In the genomic region with DNA sequence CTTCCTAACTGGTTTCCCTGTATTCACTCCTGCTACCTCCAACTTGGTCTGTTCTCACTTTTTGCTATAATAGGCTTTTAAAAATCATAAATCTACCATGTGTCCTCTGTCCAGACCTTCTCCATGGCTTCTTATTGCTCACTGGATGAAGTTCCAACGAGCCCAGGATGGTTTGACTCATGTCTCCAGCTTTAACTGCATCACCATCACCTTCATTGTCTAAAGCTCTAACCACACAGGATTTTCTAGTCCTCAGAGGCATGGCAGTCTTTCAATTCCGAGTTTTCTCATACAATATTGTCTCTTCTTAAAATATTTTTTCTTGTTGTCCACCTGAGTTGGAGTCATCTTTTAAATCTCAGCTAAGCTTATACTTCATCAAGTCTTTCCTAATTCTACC, we compare ENCODE assay signal across 21 cellular contexts.
DNase-seq lines count a peak whose midpoint lies in the region; ATAC-seq and TF ChIP-seq lines count a peak whose summit lies in the region.
"Had no signal": no experiment of that assay in that cellular context is flagged by ENCODE, and none has a peak within 500 bp of the region (broad histone marks: within the 10 kb centered on the region; RNA-seq: fewer than 3 reads in every experiment).

No MANE protein-coding gene starts in this region.

- H3K4me1 Mint-ChIP-seq in activated naive CD4-positive, alpha-beta T cell treated with anti-CD3 and anti-CD28 coated beads, Interleukin-2, amount 50 U/mL, for 24 hours, result peaks cover 69% of the 10 kb centered on the region
- H3K4me1 Mint-ChIP-seq: GM23338 had no signal

- no peaks in the 10 kb centered on the region for H3K9me3 ChIP-seq in Loucy (ENCODE audit: insufficient read depth, low read depth, low read length)
- H3K9me3 ChIP-seq: BLaER1, Caco-2 had no signal

- H3K4me1 ChIP-seq in Loucy (ENCODE audit: insufficient read depth, low read length, poor library complexity, severe bottlenecking), result peaks cover 18% of the 10 kb centered on the region
- H3K4me1 ChIP-seq: Caco-2 had no signal

- H4K20me1 ChIP-seq in Loucy (ENCODE audit: insufficient read depth, low read length, poor library complexity, severe bottlenecking), result no peaks in the 10 kb centered on the region
- H4K20me1 ChIP-seq: BLaER1 had no signal

- H3K4me3 ChIP-seq in Loucy (ENCODE audit: low read length, poor library complexity, severe bottlenecking), result no peak overlapping the region
- H3K4me3 ChIP-seq in epithelial cell of esophagus (ENCODE audit: low read length), result no peak overlapping the region
- H3K4me3 ChIP-seq: BLaER1, GM23338, PC-9 had no signal

- peak overlapping the region; percentile 73 for H3K27ac Mint-ChIP-seq in activated naive CD4-positive, alpha-beta T cell treated with anti-CD3 and anti-CD28 coated beads, Interleukin-2, amount 50 U/mL, for 24 hours
- H3K27ac Mint-ChIP-seq: GM23338, H9 had no signal

- H3K4me2 ChIP-seq in Loucy (ENCODE audit: low read depth, low read length, poor library complexity, severe bottlenecking), result no peak overlapping the region
- H3K4me2 ChIP-seq: GM23338, PC-9 had no signal

- H3K9me3 Mint-ChIP-seq in activated naive CD4-positive, alpha-beta T cell treated with anti-CD3 and anti-CD28 coated beads, Interleukin-2, amount 50 U/mL, for 24 hours, result no peaks in the 10 kb centered on the region
- H3K9me3 Mint-ChIP-seq: GM23338 had no signal

- no peaks in the 10 kb centered on the region for H3K79me2 ChIP-seq in Loucy (ENCODE audit: insufficient read depth, low read length)

- H3K27me3 ChIP-seq in Loucy (ENCODE audit: insufficient read depth, low read length, poor library complexity, severe bottlenecking), result no peaks in the 10 kb centered on the region
- H3K27me3 ChIP-seq: BLaER1 had no signal

- no peaks in the 10 kb centered on the region for H3K27me3 Mint-ChIP-seq in activated naive CD4-positive, alpha-beta T cell treated with anti-CD3 and anti-CD28 coated beads, Interleukin-2, amount 50 U/mL, for 24 hours

- no peak for DNase-seq in activated naive CD4-positive, alpha-beta T cell treated with anti-CD3 and anti-CD28 coated beads, Interleukin-2, amount 50 U/mL, for 16 hours
- peak; percentile 62 for DNase-seq in epithelial cell of esophagus (ENCODE audit: low read depth)
- DNase-seq in NCI-H510A treated with DMSO at 0.1 percent for 48 hours (lab: John Stamatoyannopoulos, UW), result no peak
- DNase-seq in SIG-M5 treated with dmso at 0.1 percent for 504 hours (lab: John Stamatoyannopoulos, UW; ENCODE audit: unreplicated experiment), result no peak
- DNase-seq: Caco-2; CD8-positive, alpha-beta T cell; H9; NCI-H1105; NCI-H1436 treated with DMSO at 0.1 percent for 48 hours; NCI-H187 treated with DMSO at 0.1 percent for 48 hours; NCI-H2171 treated with DMSO at 0.1 percent for 48 hours; NCI-H345; NCI-H524; PC-9 had no signal

- no peak overlapping the region for H3K9ac ChIP-seq in Loucy (ENCODE audit: low read depth, low read length, poor library complexity, severe bottlenecking)
- H3K9ac ChIP-seq: BLaER1 had no signal

- TF ChIP-seq CTCF in Loucy (conservative IDR thresholded peaks at IDR 0.05; ENCODE audit: low read length), result no peak
- no peak for TF ChIP-seq CTCF in epithelial cell of esophagus (IDR thresholded peaks at IDR 0.05; ENCODE audit: insufficient read depth, low read depth, low read length, missing control alignments)

- H3K4me3 Mint-ChIP-seq in activated naive CD4-positive, alpha-beta T cell treated with anti-CD3 and anti-CD28 coated beads, Interleukin-2, amount 50 U/mL, for 24 hours, result no peak overlapping the region
- H3K4me3 Mint-ChIP-seq: CD8-positive, alpha-beta T cell; GM23338; H9 had no signal

- H3F3A ChIP-seq in Loucy (ENCODE audit: low read depth), result no peaks in the 10 kb centered on the region

- H3K9me2 ChIP-seq in Loucy (replicated peaks; ENCODE audit: low read depth, low read length), result no peaks in the 10 kb centered on the region

- peaks cover 8% of the 10 kb centered on the region for H3K36me3 Mint-ChIP-seq in activated naive CD4-positive, alpha-beta T cell treated with anti-CD3 and anti-CD28 coated beads, Interleukin-2, amount 50 U/mL, for 24 hours

- H2AFZ ChIP-seq in Loucy (ENCODE audit: low read length), result 0 out of 2 replicates have a peak overlapping the region, but pooled peaks have one; percentile 14
- H2AFZ ChIP-seq: GM23338, PC-9 had no signal

- H3K36me3 ChIP-seq in Loucy (ENCODE audit: insufficient read depth, low read length), result no peaks in the 10 kb centered on the region

- no peak for ATAC-seq in GM18520 (IDR thresholded peaks at IDR 0.05; ENCODE audit: unreplicated experiment)
- ATAC-seq: CD8-positive, alpha-beta T cell; GM23338; HepG2; Right ventricle myocardium inferior had no signal
